Comparison of ENCODE assay signal across 20 cellular contexts in the genomic region with DNA sequence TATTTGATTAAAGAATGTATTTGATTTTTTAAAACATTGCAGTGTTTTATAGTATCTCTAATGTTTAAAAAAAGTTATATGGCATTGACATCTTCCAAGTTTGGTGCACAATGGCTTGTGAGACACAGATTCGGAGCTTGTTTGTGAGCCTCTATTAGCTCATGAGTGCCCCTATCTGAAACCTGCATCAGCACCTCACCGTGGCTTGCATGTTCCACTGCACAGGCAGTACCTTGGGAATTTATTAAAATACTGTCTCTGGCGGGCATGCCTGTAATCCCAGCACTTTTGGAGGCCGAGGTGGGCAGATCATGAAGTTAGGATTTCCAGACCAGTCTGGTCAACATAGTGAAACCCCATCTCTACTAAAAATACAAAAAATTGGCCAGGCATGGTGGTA. TPM values are rescaled to one million over a fixed set of nuclear protein-coding genes. Genes with fewer than 3 reads are reported as not detected.
A peak's percentile ranks its signal among the peaks of the same experiment; 100 is the strongest.
DNase-seq lines count a peak whose midpoint lies in the region; ATAC-seq and TF ChIP-seq lines count a peak whose summit lies in the region.
"Had no signal": no experiment of that assay in that cellular context is flagged by ENCODE, and none has a peak within 500 bp of the region (broad histone marks: within the 10 kb centered on the region; RNA-seq: fewer than 3 reads in every experiment).

No MANE protein-coding gene starts in this region.

- no peaks in the 10 kb centered on the region for H3K36me3 Mint-ChIP-seq in effector memory CD8-positive, alpha-beta T cell (ENCODE audit: insufficient read depth)
- H3K36me3 Mint-ChIP-seq: CD8-positive, alpha-beta memory T cell; naive B cell had no signal

- no peak for ATAC-seq in effector memory CD8-positive, alpha-beta T cell (replicated peaks)
- ATAC-seq in GM21381 (IDR thresholded peaks at IDR 0.05; ENCODE audit: unreplicated experiment): no peak
- ATAC-seq: lower lobe of right lung, psoas muscle had no signal

- H3K27ac Mint-ChIP-seq in effector memory CD8-positive, alpha-beta T cell: no peak overlapping the region
- H3K27ac Mint-ChIP-seq: CD8-positive, alpha-beta memory T cell; naive B cell had no signal

- no peak overlapping the region for H3K27ac ChIP-seq in brain microvascular endothelial cell
- H3K27ac ChIP-seq: 22Rv1, ascending aorta, lower lobe of right lung, psoas muscle had no signal

- intact Hi-C loops in posterior vena cava (cut with DNase I): no loop called here

- DNase-seq in DMS 273 (lab: John Stamatoyannopoulos, UW; ENCODE audit: unreplicated experiment) (peak; percentile 24), DMS 273 treated with DMSO at 0.1 percent for 48 hours (lab: John Stamatoyannopoulos, UW) (no peak), LNCaP clone FGC (ENCODE audit: low read depth) (no peak), brain microvascular endothelial cell (no peak), retinal pigment epithelial cell (ENCODE audit: low read depth) (no peak), posterior vena cava (ENCODE audit: low spot score) (no peak)
- DNase-seq in effector memory CD8-positive, alpha-beta T cell: no peak
- DNase-seq: activated gamma-delta T cell; CD8-positive, alpha-beta memory T cell; hypothalamus; lower lobe of right lung; naive B cell; psoas muscle had no signal

- peak; percentile 29; the same call in 1 of the 2 replicates for TF ChIP-seq CTCF in LNCaP clone FGC (IDR thresholded peaks at IDR 0.05; ENCODE audit: control insufficient read depth, extremely low read depth, insufficient read depth)
- peak; percentile 42 for TF ChIP-seq CTCF in brain microvascular endothelial cell (IDR thresholded peaks at IDR 0.05; ENCODE audit: low read depth, low read length, missing control alignments)
- TF ChIP-seq CTCF in retinal pigment epithelial cell (conservative IDR thresholded peaks at IDR 0.05; ENCODE audit: low read depth, low read length): peak; percentile 19

- in situ Hi-C loops in brain microvascular endothelial cell (cut with HindIII; ENCODE audit: low pct_ligation_motif_present, low sequenced_read_pairs): no loop called here

- no peaks in the 10 kb centered on the region for H3K27me3 Mint-ChIP-seq in effector memory CD8-positive, alpha-beta T cell
- H3K27me3 Mint-ChIP-seq: CD8-positive, alpha-beta memory T cell; naive B cell had no signal

- H3K4me3 ChIP-seq in LNCaP clone FGC (ENCODE audit: low read depth, low read length) (no peak overlapping the region), brain microvascular endothelial cell (ENCODE audit: low read depth, low read length) (no peak overlapping the region), retinal pigment epithelial cell (ENCODE audit: low read length) (no peak overlapping the region)
- H3K4me3 ChIP-seq: ascending aorta, lower lobe of right lung, psoas muscle had no signal

- H3K4me1 Mint-ChIP-seq in effector memory CD8-positive, alpha-beta T cell (ENCODE audit: low read depth in 2 of 2): peaks cover 4 to 7% of the 10 kb centered on the region in 2 donors

- no peaks in the 10 kb centered on the region for H3K27me3 ChIP-seq in brain microvascular endothelial cell (replicated peaks)
- H3K27me3 ChIP-seq: ascending aorta had no signal

- H3K36me3 ChIP-seq in brain microvascular endothelial cell (replicated peaks): no peaks in the 10 kb centered on the region
- H3K36me3 ChIP-seq: ascending aorta, lower lobe of right lung had no signal

- no peaks in the 10 kb centered on the region for H3K9me3 Mint-ChIP-seq in effector memory CD8-positive, alpha-beta T cell
- H3K9me3 Mint-ChIP-seq: CD8-positive, alpha-beta memory T cell; naive B cell had no signal

- H3K4me3 Mint-ChIP-seq in effector memory CD8-positive, alpha-beta T cell: no peak overlapping the region
- H3K4me3 Mint-ChIP-seq: CD8-positive, alpha-beta memory T cell; naive B cell had no signal

RNA-seq across cellular contexts. Expression of a gene that starts 6.8 kb away (rescaled TPM):
- not detected for total RNA-seq in posterior vena cava
- total RNA-seq: activated CD8-positive, alpha-beta memory T cell treated with anti-CD3 and anti-CD28 coated beads for 36 hours; ascending aorta; CD8-positive, alpha-beta memory T cell; dermis microvascular lymphatic vessel endothelial cell; fibroblast of lung; lower lobe of right lung; subcutaneous adipose tissue had no signal

RNA-seq across cellular contexts. Expression of a gene that starts 36.1 kb away (rescaled TPM):
- total RNA-seq in posterior vena cava: 100 to 1,000 TPM in 1 of 2 donors, 10 to 100 TPM in 1; 87.7 to 143 TPM

RNA-seq across cellular contexts. Expression of a gene that starts 39.0 kb away (rescaled TPM):
- total RNA-seq in posterior vena cava: not detected
- total RNA-seq: activated CD8-positive, alpha-beta memory T cell treated with anti-CD3 and anti-CD28 coated beads for 36 hours; ascending aorta; CD8-positive, alpha-beta memory T cell; dermis microvascular lymphatic vessel endothelial cell; fibroblast of lung; lower lobe of right lung; psoas muscle; subcutaneous adipose tissue had no signal
